Comparison of ENCODE assay signal across 1 cellular context in genomic region chr1:240571782-240572181, GRCh38.
TF ChIP-seq lines count a peak whose summit lies in the region.

No MANE protein-coding gene starts in this region.

TF ChIP-seq in GM23338, 12 proteins besides CTCF, POLR2A, EP300 and RAD21 (continued from another document):
- TF ChIP-seq ZNF462 (CRISPR knock-in tag; IDR thresholded peaks at IDR 0.05) (no peak), ETS1 (IDR thresholded peaks at IDR 0.05) (no peak)
